Comparison of ENCODE assay signal across 12 cellular contexts in the genomic region with DNA sequence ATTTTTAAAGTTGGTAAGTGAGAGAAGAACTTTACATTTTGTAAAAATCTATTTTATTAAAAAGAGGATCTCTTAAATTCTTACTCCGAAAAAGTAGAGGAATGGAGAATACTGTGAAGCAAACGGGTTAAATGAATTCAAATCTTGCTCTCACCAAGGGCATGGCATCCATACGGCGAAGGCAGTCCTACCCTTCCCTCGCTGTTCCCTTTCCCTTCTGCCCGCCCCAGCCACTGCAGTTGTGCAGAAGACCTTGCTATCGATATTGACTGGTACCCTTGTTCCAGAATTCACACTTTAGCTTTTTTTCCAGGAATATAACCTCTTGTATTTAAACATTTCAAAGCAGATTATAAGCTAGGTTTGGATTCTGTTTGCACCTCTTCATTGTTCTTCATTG.
DNase-seq lines count a peak whose midpoint lies in the region; ATAC-seq and TF ChIP-seq lines count a peak whose summit lies in the region.
"Had no signal": no experiment of that assay in that cellular context is flagged by ENCODE, and none has a peak within 500 bp of the region (broad histone marks: within the 10 kb centered on the region; RNA-seq: fewer than 3 reads in every experiment).

No MANE protein-coding gene starts in this region.

- H3K4me3 ChIP-seq in left ventricle myocardium inferior (peak overlapping the region; percentile 25), heart right ventricle (no peak overlapping the region), OCI-LY3 (ENCODE audit: low read length) (no peak overlapping the region), right lobe of liver (peak overlapping the region; percentile 30 to 52 (median 49))
- H3K4me3 ChIP-seq: HAP-1 had no signal

- no peak for TF ChIP-seq CTCF in left ventricle myocardium inferior (IDR thresholded peaks at IDR 0.05; ENCODE audit: borderline replicate concordance)
- no peak for TF ChIP-seq CTCF in heart right ventricle (IDR thresholded peaks at IDR 0.05)
- TF ChIP-seq CTCF in OCI-LY3 (IDR thresholded peaks at IDR 0.05; ENCODE audit: low read depth, low read length) = no peak
- TF ChIP-seq CTCF in right lobe of liver (IDR thresholded peaks at IDR 0.05) = no peak

- WGBS in heart right ventricle, 2 donors = 85% methylated on average over 7 of the region's 7 CpGs
- WGBS in right lobe of liver (ENCODE audit: insufficient coverage, low coverage, low lambda C conversion rate, missing lambda C conversion rate) = 30% methylated on average over 7 of the region's 7 CpGs

- H3K27me3 ChIP-seq in left ventricle myocardium inferior (ENCODE audit: low read depth) (no peaks in the 10 kb centered on the region), heart right ventricle (peaks cover 0 to 6% (median 2%) of the 10 kb centered on the region in 7 donors), OCI-LY3 (ENCODE audit: low read depth, low read length) (no peaks in the 10 kb centered on the region), right lobe of liver (no peaks in the 10 kb centered on the region)

- H3K36me3 ChIP-seq in left ventricle myocardium inferior = no peaks in the 10 kb centered on the region
- H3K36me3 ChIP-seq in heart right ventricle = no peaks in the 10 kb centered on the region
- no peaks in the 10 kb centered on the region for H3K36me3 ChIP-seq in OCI-LY3 (replicated peaks; ENCODE audit: low read depth, low read length)
- H3K36me3 ChIP-seq in right lobe of liver = no peaks in the 10 kb centered on the region
- H3K36me3 ChIP-seq: HAP-1 had no signal

- TF ChIP-seq POLR2A in right lobe of liver (IDR thresholded peaks at IDR 0.05) = no peak

- intact Hi-C loops in left ventricle myocardium inferior (cut with micrococcal nuclease) = no loop called here
- intact Hi-C loops in heart right ventricle (cut with DNase I) = loop anchor here in 3 of 10 donors (5.0 to 10.0 kb wide), 2 partner anchors 61 to 68 kb away; no protein-coding TSS in a partner anchor
- intact Hi-C loops in right lobe of liver (cut with DNase I) = no loop called here

- no peaks in the 10 kb centered on the region for H4K20me1 ChIP-seq in OCI-LY3 (ENCODE audit: insufficient read depth, low read length)

- no peak overlapping the region for H3K9ac ChIP-seq in OCI-LY3 (ENCODE audit: low read length)

- no peak overlapping the region for H2AFZ ChIP-seq in OCI-LY3 (ENCODE audit: low read depth, low read length)

- DNase-seq in left ventricle myocardium inferior = no peak
- no peak for DNase-seq in heart right ventricle
- DNase-seq in right lobe of liver = peak in 1 of 3 donors; percentile 24
- peak; percentile 6 for DNase-seq in retina
- no peak for DNase-seq in ACHN
- no peak for DNase-seq in DMS 273 treated with DMSO at 0.1 percent for 48 hours (lab: John Stamatoyannopoulos, UW)
- no peak for DNase-seq in DMS153 treated with DMSO at 0.1 percent for 48 hours (lab: John Stamatoyannopoulos, UW; ENCODE audit: unreplicated experiment)
- DNase-seq: GDM1, GOT3, HFFc6 had no signal

- H3K4me2 ChIP-seq in OCI-LY3 (ENCODE audit: low read length) = peak overlapping the region; percentile 91

- no peaks in the 10 kb centered on the region for H3K9me3 ChIP-seq in left ventricle myocardium inferior (replicated peaks)
- H3K9me3 ChIP-seq in heart right ventricle = no peaks in the 10 kb centered on the region
- no peaks in the 10 kb centered on the region for H3K9me3 ChIP-seq in OCI-LY3 (ENCODE audit: insufficient read depth, low read length)
- H3K9me3 ChIP-seq in right lobe of liver = no peaks in the 10 kb centered on the region
- H3K9me3 ChIP-seq: HAP-1 had no signal

- in situ Hi-C loops in ACHN (cut with HindIII; ENCODE audit: low pct_ligation_motif_present, low pct_unique_long_range_greater_than_20kb, low sequenced_read_pairs) = no loop called here

- H3K4me1 ChIP-seq in left ventricle myocardium inferior = peaks cover 15% of the 10 kb centered on the region
- H3K4me1 ChIP-seq in heart right ventricle = peaks cover 0 to 13% (median 0%) of the 10 kb centered on the region in 9 donors
- peaks cover 4% of the 10 kb centered on the region; the same call in 1 of the 2 replicates for H3K4me1 ChIP-seq in OCI-LY3 (ENCODE audit: low read length)
- peaks cover 0 to 31% (median 16%) of the 10 kb centered on the region in 4 donors for H3K4me1 ChIP-seq in right lobe of liver

- ATAC-seq in heart right ventricle (no peak), right lobe of liver (peak; percentile 22 to 54 (median 45))

- H3K27ac ChIP-seq in left ventricle myocardium inferior (replicated peaks) (peak overlapping the region; percentile 72), heart right ventricle (peak overlapping the region in 2 of 10 donors; percentile 7 to 36), OCI-LY3 (ENCODE audit: low read length) (no peak overlapping the region), right lobe of liver (peak overlapping the region; percentile 64 to 87 (median 85))

- no peaks in the 10 kb centered on the region for H3K79me2 ChIP-seq in OCI-LY3 (ENCODE audit: low read length)

Comparison
In these comparisons a context has a peak if more than half of its experiments do, and no peak if none do; other contexts are left out.
1. H3K4me3 ChIP-seq: peak in left ventricle myocardium inferior (single experiment) and right lobe of liver (3 of 3); none in heart right ventricle (0 of 10) and OCI-LY3 (single experiment).
2. ATAC-seq: peak in right lobe of liver (4 of 4); none in heart right ventricle (0 of 8).